ENCODE assay signal across 1 cellular context in genomic region chr6:27332692-27333641, GRCh38.
TF ChIP-seq lines count a peak whose summit lies in the region.

No MANE protein-coding gene starts in this region.

TF ChIP-seq in K562, 482 proteins besides CTCF, POLR2A, EP300 and RAD21 (continues in another document):
- TF ChIP-seq ZNF277 (CRISPR knock-in tag; IDR thresholded peaks at IDR 0.05; ENCODE audit: borderline replicate concordance) (no peak), ZNF583 (CRISPR knock-in tag; IDR thresholded peaks at IDR 0.05) (no peak), SNIP1 (IDR thresholded peaks at IDR 0.05; ENCODE audit: low read depth) (peak; percentile 59; the same call in 1 of the 2 replicates), CHD2 (IDR thresholded peaks at IDR 0.05; ENCODE audit: low read depth, low read length) (0 out of 2 replicates have a peak, but pooled peaks have one; percentile 47), ZNF354B (CRISPR knock-in tag; IDR thresholded peaks at IDR 0.05) (no peak), RNF219 (CRISPR knock-in tag; IDR thresholded peaks at IDR 0.05) (no peak), XRCC4 (IDR thresholded peaks at IDR 0.05; ENCODE audit: extremely low read depth, insufficient read depth, insufficient read length) (no peak), NCOA4 (IDR thresholded peaks at IDR 0.05; ENCODE audit: partially characterized antibody) (no peak), HDAC3 (IDR thresholded peaks at IDR 0.05; ENCODE audit: borderline replicate concordance, partially characterized antibody) (peak; percentile 45), MYNN (IDR thresholded peaks at IDR 0.05) (0 out of 2 replicates have a peak, but pooled peaks have one; percentile 37), MYNN (CRISPR knock-in tag; IDR thresholded peaks at IDR 0.05) (no peak), SAFB (IDR thresholded peaks at IDR 0.05; ENCODE audit: borderline replicate concordance, low read depth, low read length) (no peak), ZBTB43 (CRISPR knock-in tag; IDR thresholded peaks at IDR 0.05) (no peak), SREBF2 (CRISPR knock-in tag; IDR thresholded peaks at IDR 0.05) (no peak), PYGO2 (tag; IDR thresholded peaks at IDR 0.05) (no peak), ARID3B (CRISPR knock-in tag; IDR thresholded peaks at IDR 0.05; ENCODE audit: borderline replicate concordance) (no peak), ZNF57 (CRISPR knock-in tag; IDR thresholded peaks at IDR 0.05) (no peak), CHD4 (IDR thresholded peaks at IDR 0.05; ENCODE audit: insufficient read depth, insufficient replicate concordance, low read depth, low read length, poor library complexity, severe bottlenecking) (peak; percentile 60), FOXP1 (CRISPR knock-in tag; IDR thresholded peaks at IDR 0.05) (no peak), ZNF124 (CRISPR knock-in tag; IDR thresholded peaks at IDR 0.05) (no peak), PRMT5 (CRISPR knock-in tag; IDR thresholded peaks at IDR 0.05) (no peak), ZNF764 (CRISPR knock-in tag; IDR thresholded peaks at IDR 0.05; ENCODE audit: low read depth) (peak; percentile 79; the same call in 1 of the 2 replicates), ZNF184 (CRISPR knock-in tag; IDR thresholded peaks at IDR 0.05) (no peak), TEAD4 (IDR thresholded peaks at IDR 0.05; ENCODE audit: low read length) (peak; percentile 71), TEAD4 (CRISPR knock-in tag; IDR thresholded peaks at IDR 0.05; ENCODE audit: borderline replicate concordance) (no peak), GABPB1 (CRISPR knock-in tag; IDR thresholded peaks at IDR 0.05) (no peak), CHD1 (IDR thresholded peaks at IDR 0.05; ENCODE audit: low read length) (no peak), ZNF143 (CRISPR knock-in tag; IDR thresholded peaks at IDR 0.05) (no peak), ARID1B (IDR thresholded peaks at IDR 0.05) (peak; percentile 33), NR4A1 (CRISPR knock-in tag; IDR thresholded peaks at IDR 0.05) (no peak), NR4A1 (tag; IDR thresholded peaks at IDR 0.05) (no peak), ESRRA (IDR thresholded peaks at IDR 0.05; ENCODE audit: borderline replicate concordance, low read depth) (peak; percentile 66; the same call in 1 of the 2 replicates), ZNF79 (CRISPR knock-in tag; IDR thresholded peaks at IDR 0.05; ENCODE audit: low read depth) (no peak), PHB2 (IDR thresholded peaks at IDR 0.05; ENCODE audit: low read depth) (no peak), RFX7 (CRISPR knock-in tag; IDR thresholded peaks at IDR 0.05) (no peak), PPARD (CRISPR knock-in tag; IDR thresholded peaks at IDR 0.05) (no peak), HNRNPK (IDR thresholded peaks at IDR 0.05; ENCODE audit: low read depth, low read length, poor library complexity, severe bottlenecking) (no peak), RNF2 (IDR thresholded peaks at IDR 0.05) (peak; percentile 21), CREB3 (tag; conservative IDR thresholded peaks at IDR 0.05; ENCODE audit: low read depth) (no peak), HOXB6 (CRISPR knock-in tag; IDR thresholded peaks at IDR 0.05; ENCODE audit: borderline replicate concordance) (no peak), CREB1 (IDR thresholded peaks at IDR 0.05) (peak; percentile 15; the same call in 1 of the 2 replicates), CREB1 (CRISPR knock-in tag; IDR thresholded peaks at IDR 0.05) (no peak; the same call in 1 of the 2 replicates), ZNF407 (IDR thresholded peaks at IDR 0.05; ENCODE audit: low read depth) (peak; percentile 79), NFXL1 (CRISPR knock-in tag; IDR thresholded peaks at IDR 0.05) (no peak), NFATC3 (IDR thresholded peaks at IDR 0.05) (peak; percentile 96; the same call in 1 of the 2 replicates), EP400 (IDR thresholded peaks at IDR 0.05) (peak; percentile 56), IFI16 (CRISPR knock-in tag; IDR thresholded peaks at IDR 0.05) (no peak), BRF1 (IDR thresholded peaks at IDR 0.05; ENCODE audit: borderline replicate concordance, extremely low read depth, insufficient read length) (no peak), ZNF639 (CRISPR knock-in tag; conservative IDR thresholded peaks at IDR 0.05 in 1 of 2, IDR thresholded peaks at IDR 0.05 in 1 of 2) (no peak), ZNF444 (CRISPR knock-in tag; IDR thresholded peaks at IDR 0.05) (no peak), CTBP1 (IDR thresholded peaks at IDR 0.05; ENCODE audit: borderline replicate concordance) (peak; percentile 87), ZBTB8A (IDR thresholded peaks at IDR 0.05; ENCODE audit: partially characterized antibody) (peak; percentile 89), MAFK (IDR thresholded peaks at IDR 0.05; ENCODE audit: low read length) (no peak; the same call in 1 of the 2 replicates), NR1H2 (CRISPR knock-in tag; IDR thresholded peaks at IDR 0.05) (no peak), POLR2G (IDR thresholded peaks at IDR 0.05; ENCODE audit: low read depth, low read length) (no peak), ZNF668 (CRISPR knock-in tag; IDR thresholded peaks at IDR 0.05) (no peak), CBX1 (IDR thresholded peaks at IDR 0.05; ENCODE audit: low read depth) (peak; percentile 74; the same call in 1 of the 2 replicates), CREM (IDR thresholded peaks at IDR 0.05; ENCODE audit: low read depth) (no peak), MECOM (CRISPR knock-in tag; IDR thresholded peaks at IDR 0.05) (no peak), ETV1 (tag; conservative IDR thresholded peaks at IDR 0.05; ENCODE audit: low read depth) (peak; percentile 84), NR2F6 (CRISPR knock-in tag; IDR thresholded peaks at IDR 0.05) (no peak), FOSL1 (tag; conservative IDR thresholded peaks at IDR 0.05) (peak; percentile 16; the same call in 1 of the 2 replicates), ZBTB1 (CRISPR knock-in tag; IDR thresholded peaks at IDR 0.05; ENCODE audit: borderline replicate concordance, low read depth) (no peak), KDM5B (IDR thresholded peaks at IDR 0.05; ENCODE audit: insufficient replicate concordance, low read depth, low read length) (no peak)
